ENCODE assay signal across 8 cellular contexts in the genomic region with DNA sequence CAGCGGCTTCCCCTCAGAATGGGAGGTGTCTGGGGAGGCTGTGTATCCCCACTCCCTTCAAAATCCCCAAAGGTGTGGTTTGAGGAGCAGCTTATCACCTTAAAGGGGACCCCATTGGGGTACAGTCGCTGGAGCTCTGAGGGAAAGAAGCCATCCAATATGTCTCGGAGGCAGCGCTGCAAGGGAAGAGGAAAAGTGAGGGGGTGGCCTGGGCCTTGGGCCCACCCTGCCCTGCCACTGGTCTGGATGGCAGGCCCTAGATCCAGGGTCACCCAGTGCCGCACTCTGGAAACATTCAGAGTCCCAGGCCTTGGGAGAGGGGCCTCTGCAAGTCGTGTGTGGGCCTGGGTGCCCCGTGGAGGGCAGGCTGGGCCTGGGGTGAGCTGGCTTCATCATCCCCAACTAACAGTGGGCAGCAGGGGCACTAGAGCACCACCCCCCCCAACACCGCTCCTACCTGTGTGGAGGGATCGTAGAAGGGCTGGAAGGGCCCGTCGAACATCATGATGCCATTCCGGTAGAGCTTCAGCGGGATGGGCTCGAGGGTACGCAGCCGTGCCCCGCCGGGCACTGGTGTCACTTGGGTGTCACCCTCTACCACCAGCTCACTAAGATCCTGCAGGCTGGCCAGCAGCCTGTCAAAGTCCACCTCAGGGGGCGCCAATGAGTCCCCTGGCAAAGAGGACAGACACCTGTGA. TPM values are rescaled to one million over a fixed set of nuclear protein-coding genes. Genes with fewer than 3 reads are reported as not detected.
A peak's percentile ranks its signal among the peaks of the same experiment; 100 is the strongest.
DNase-seq lines count a peak whose midpoint lies in the region; ATAC-seq and TF ChIP-seq lines count a peak whose summit lies in the region.

No MANE protein-coding gene starts in this region.

- no peaks in the 10 kb centered on the region for H3K27me3 Mint-ChIP-seq in activated naive CD8-positive, alpha-beta T cell

- intact Hi-C loops in left lung (cut with DNase I): no loop called here

- H3K4me3 Mint-ChIP-seq in activated naive CD8-positive, alpha-beta T cell: peak overlapping the region; percentile 30

- peaks cover 14 to 100% of the 10 kb centered on the region in 2 donors for H3K4me1 ChIP-seq in left lung

- peak; percentile 9 to 11 for TF ChIP-seq CTCF in left lung (IDR thresholded peaks at IDR 0.05)

- H3K27ac Mint-ChIP-seq in activated naive CD8-positive, alpha-beta T cell: peak overlapping the region; percentile 100

- H3K4me1 Mint-ChIP-seq in activated naive CD8-positive, alpha-beta T cell (ENCODE audit: low read depth): peaks cover 95% of the 10 kb centered on the region

- H3K36me3 Mint-ChIP-seq in activated naive CD8-positive, alpha-beta T cell: peaks cover 12% of the 10 kb centered on the region

- DNase-seq in GDM1 (lab: John Stamatoyannopoulos, UW) (peak; percentile 8), M059J (ENCODE audit: low read depth) (peak; percentile 33), left lung (no peak), DMS153 treated with DMSO at 0.1 percent for 48 hours (lab: John Stamatoyannopoulos, UW; ENCODE audit: unreplicated experiment) (no peak), hypothalamus (lab: John Stamatoyannopoulos, UW) (no peak)
- DNase-seq in stimulated activated naive CD4-positive, alpha-beta T cell treated with Interleukin-2 at 50 U/mL for 16 hours (lab: John Stamatoyannopoulos, UW): no peak

- ATAC-seq in left lung (no peak), HG03095 (IDR thresholded peaks at IDR 0.05; ENCODE audit: unreplicated experiment) (no peak)

- peaks cover 0 to 36% of the 10 kb centered on the region in 2 donors for H3K36me3 ChIP-seq in left lung

- no peaks in the 10 kb centered on the region for H3K9me3 Mint-ChIP-seq in activated naive CD8-positive, alpha-beta T cell (ENCODE audit: low read depth)

- H3K9me3 ChIP-seq in left lung: no peaks in the 10 kb centered on the region

- no peak overlapping the region for H3K4me3 ChIP-seq in left lung

- peak overlapping the region in 1 of 2 donors; percentile 98 for H3K27ac ChIP-seq in left lung

- H3K27me3 ChIP-seq in left lung: no peaks in the 10 kb centered on the region

RNA-seq across cellular contexts. Expression of a gene that starts 5.6 kb away (rescaled TPM):
- total RNA-seq in M059J (2014; rRNA removed; shearing (Covaris generic)): 268 and 302 TPM in 2 replicates
- 100 to 1,000 TPM; 210 to 347 TPM for total RNA-seq in left lung

RNA-seq across cellular contexts. Expression of a gene that starts 20.9 kb away (rescaled TPM):
- 4.1 and 7.3 TPM in 2 replicates for total RNA-seq in M059J (2014; rRNA removed; shearing (Covaris generic))
- 10 to 100 TPM; 24.0 to 43.1 TPM for total RNA-seq in left lung

RNA-seq across cellular contexts. Expression of a gene that starts 32.2 kb away (rescaled TPM):
- not detected in 2 replicates for total RNA-seq in M059J (2014; rRNA removed; shearing (Covaris generic))
- total RNA-seq in left lung: 100 to 1,000 TPM in 1 of 2 donors, 10 to 100 TPM in 1; 96.7 to 170 TPM

RNA-seq across cellular contexts. Expression of a gene that starts 51.5 kb away (rescaled TPM):
- total RNA-seq in M059J (2014; rRNA removed; shearing (Covaris generic)): 28.6 and 43.0 TPM in 2 replicates
- total RNA-seq in left lung: 10 to 100 TPM; 12.1 to 13.6 TPM

Comparison
In these comparisons a context has a peak if more than half of its experiments do, and no peak if none do; other contexts are left out.
1. DNase-seq: peak in GDM1 (single experiment) and M059J (single experiment); none in left lung (0 of 2), DMS153 treated with DMSO at 0.1 percent for 48 hours (single experiment), stimulated activated naive CD4-positive, alpha-beta T cell treated with Interleukin-2 at 50 U/mL for 16 hours (single experiment) and hypothalamus (0 of 51).
2. RNA of a gene that starts 32.2 kb away (total RNA-seq): 96.7 to 170 TPM in left lung; not detected in M059J; every median in the first group is over 10 times any median in the second.